23 cellular contexts compared by ENCODE assay signal in genomic region chr18:79928563-79928960, GRCh38. TPM values are rescaled to one million over a fixed set of nuclear protein-coding genes. Genes with fewer than 3 reads are reported as not detected.
DNase-seq lines count a peak whose midpoint lies in the region; ATAC-seq and TF ChIP-seq lines count a peak whose summit lies in the region.
"Had no signal": no experiment of that assay in that cellular context is flagged by ENCODE, and none has a peak within 500 bp of the region (broad histone marks: within the 10 kb centered on the region; RNA-seq: fewer than 3 reads in every experiment).

No MANE protein-coding gene starts in this region.

- H3K4me1 ChIP-seq in SJCRH30 (peaks cover 19% of the 10 kb centered on the region), mucosa of descending colon (ENCODE audit: low read depth) (no peaks in the 10 kb centered on the region), suprapubic skin (no peaks in the 10 kb centered on the region)

- intact Hi-C loops in mucosa of descending colon (cut with DNase I, micrococcal nuclease) = no loop called here

- no peak for TF ChIP-seq CTCF in chondrocyte (IDR thresholded peaks at IDR 0.05)
- TF ChIP-seq CTCF in mucosa of descending colon (IDR thresholded peaks at IDR 0.05) = no peak
- no peak for TF ChIP-seq CTCF in suprapubic skin (IDR thresholded peaks at IDR 0.05)

- ATAC-seq in mucosa of descending colon = no peak
- ATAC-seq: GM12878; heart left ventricle; stimulated activated naive CD8-positive, alpha-beta T cell treated with anti-CD3 and anti-CD28 coated beads, Interleukin-15, amount 100 ng/mL, for 72 hours had no signal

- over 99% methylated on average over 9 of the region's 9 CpGs for WGBS in suprapubic skin

- TF ChIP-seq EP300 in suprapubic skin (IDR thresholded peaks at IDR 0.05) = no peak

- no peak for TF ChIP-seq POLR2A in suprapubic skin (IDR thresholded peaks at IDR 0.05)

- H3K9me3 Mint-ChIP-seq in chondrocyte (ENCODE audit: low read depth) = peaks cover 35% of the 10 kb centered on the region

- no peaks in the 10 kb centered on the region for H3K4me1 Mint-ChIP-seq in chondrocyte (ENCODE audit: low read depth)
- H3K4me1 Mint-ChIP-seq: activated CD4-positive, alpha-beta T cell treated with anti-CD3 and anti-CD28 coated beads, Interleukin-2, amount 10 ng/mL, durations not matched to agents 24 days and 14 days; stimulated activated naive CD8-positive, alpha-beta T cell treated with anti-CD3 and anti-CD28 coated beads, Interleukin-15, amount 100 ng/mL, for 72 hours had no signal

- H3K27ac Mint-ChIP-seq in chondrocyte (ENCODE audit: unreplicated experiment) = no peak overlapping the region
- H3K27ac Mint-ChIP-seq: activated CD4-positive, alpha-beta T cell treated with anti-CD3 and anti-CD28 coated beads, Interleukin-2, amount 10 ng/mL, durations not matched to agents 24 days and 14 days had no signal

- no peak overlapping the region for H3K4me3 Mint-ChIP-seq in chondrocyte (ENCODE audit: unreplicated experiment)
- H3K4me3 Mint-ChIP-seq: activated CD4-positive, alpha-beta T cell treated with anti-CD3 and anti-CD28 coated beads, Interleukin-2, amount 10 ng/mL, durations not matched to agents 24 days and 14 days; stimulated activated naive CD8-positive, alpha-beta T cell treated with anti-CD3 and anti-CD28 coated beads, Interleukin-15, amount 100 ng/mL, for 72 hours had no signal

- H3K36me3 ChIP-seq in SJCRH30 = no peaks in the 10 kb centered on the region
- no peaks in the 10 kb centered on the region for H3K36me3 ChIP-seq in mucosa of descending colon (ENCODE audit: low read depth)
- H3K36me3 ChIP-seq in suprapubic skin = peaks cover 72% of the 10 kb centered on the region

- H3K9me3 ChIP-seq in SJCRH30 (replicated peaks) (peaks cover 16% of the 10 kb centered on the region; the same call in 1 of the 2 replicates), mucosa of descending colon (peaks cover 34% of the 10 kb centered on the region), suprapubic skin (peaks cover 34% of the 10 kb centered on the region)

- no peaks in the 10 kb centered on the region for H3K27me3 Mint-ChIP-seq in chondrocyte (ENCODE audit: low read depth)
- H3K27me3 Mint-ChIP-seq: activated CD4-positive, alpha-beta T cell treated with anti-CD3 and anti-CD28 coated beads, Interleukin-2, amount 10 ng/mL, durations not matched to agents 24 days and 14 days; stimulated activated naive CD8-positive, alpha-beta T cell treated with anti-CD3 and anti-CD28 coated beads, Interleukin-15, amount 100 ng/mL, for 72 hours had no signal

- H3K4me3 ChIP-seq in SJCRH30 (no peak overlapping the region), mucosa of descending colon (no peak overlapping the region), suprapubic skin (no peak overlapping the region)
- H3K4me3 ChIP-seq: dorsolateral prefrontal cortex, GM12878, GM23248, heart left ventricle, lung, tibial nerve had no signal

- no peaks in the 10 kb centered on the region for H3K27me3 ChIP-seq in SJCRH30
- no peaks in the 10 kb centered on the region for H3K27me3 ChIP-seq in suprapubic skin
- H3K27me3 ChIP-seq: dorsolateral prefrontal cortex, heart left ventricle, tibial nerve had no signal

- peaks cover 45% of the 10 kb centered on the region for H3K36me3 Mint-ChIP-seq in chondrocyte (ENCODE audit: low read depth)

- peak overlapping the region; percentile 64; the same call in 1 of the 2 replicates for H3K27ac ChIP-seq in SJCRH30
- no peak overlapping the region for H3K27ac ChIP-seq in suprapubic skin
- H3K27ac ChIP-seq: dorsolateral prefrontal cortex, GM23248, heart left ventricle, tibial nerve had no signal

- DNase-seq in SJCRH30 (no peak), chondrocyte (ENCODE audit: low spot score) (peak; percentile 77), mucosa of descending colon (peak in 2 of 3 donors; percentile 12 to 38), suprapubic skin (ENCODE audit: low spot score in 2 of 2) (peak; percentile 34 to 35), OCI-M1 (lab: John Stamatoyannopoulos, UW) (no peak), DMS 273 treated with DMSO at 0.1 percent for 48 hours (lab: John Stamatoyannopoulos, UW) (no peak)
- no peak for DNase-seq in stimulated activated CD8-positive, alpha-beta memory T cell treated with anti-CD3 and anti-CD28 coated beads, Interleukin-4, amount 100 ng/mL, for 48 hours
- DNase-seq: activated CD4-positive, alpha-beta T cell treated with anti-CD3 and anti-CD28 coated beads, Interleukin-2, amount 10 ng/mL, durations not matched to agents 24 days and 14 days; activated naive CD4-positive, alpha-beta T cell; cerebellar nuclear complex; foreskin melanocyte; GM23248; NCI-H146; NCI-H2107; retina; stimulated activated CD4-positive, alpha-beta T cell treated with anti-CD3 and anti-CD28 coated beads, Interleukin-2, amount 100 ng/mL, for 24 hours; SW 1271 had no signal

RNA-seq across cellular contexts. Expression of gene SLC66A2, which starts 22.9 kb away (rescaled TPM):
- 14.2 and 16.3 TPM in 2 replicates for total RNA-seq in SJCRH30 (2014; rRNA removed; shearing (Covaris generic))
- total RNA-seq in chondrocyte (27.6 to 32.1 TPM (median 29.1 TPM) in 3 replicates), mucosa of descending colon (10 to 100 TPM; 54.5 to 90.1 (median 68.6) TPM), suprapubic skin (10 to 100 TPM; 53.4 to 84.7 (median 79.3) TPM)

RNA-seq across cellular contexts. Expression of gene HSBP1L1, which starts 35.9 kb away (rescaled TPM):
- total RNA-seq in SJCRH30 (2014; rRNA removed; shearing (Covaris generic)) = not detected in 2 replicates
- total RNA-seq in chondrocyte = 0.99 to 5.4 TPM (median 5.1 TPM) in 3 replicates
- total RNA-seq in mucosa of descending colon = 10 to 100 TPM; 33.8 to 73.7 (median 68.4) TPM
- total RNA-seq in suprapubic skin = 10 to 100 TPM; 25.0 to 45.7 (median 41.5) TPM

RNA-seq across cellular contexts. Expression of gene TXNL4A, which starts 59.8 kb away (rescaled TPM):
- total RNA-seq in SJCRH30 (2014; rRNA removed; shearing (Covaris generic)) = 59.4 and 60.7 TPM in 2 replicates
- total RNA-seq in chondrocyte = 141 to 143 TPM (median 141 TPM) in 3 replicates
- total RNA-seq in mucosa of descending colon = 10 to 100 TPM; 64.1 to 83.4 (median 76.7) TPM
- total RNA-seq in suprapubic skin = 10 to 100 TPM; 20.6 to 35.0 (median 24.6) TPM

Comparison
In these comparisons a context has a peak if more than half of its experiments do, and no peak if none do; other contexts are left out.
1. DNase-seq: peak in chondrocyte (single experiment), mucosa of descending colon (2 of 3) and suprapubic skin (2 of 2); none in SJCRH30 (0 of 2), stimulated activated CD8-positive, alpha-beta memory T cell treated with anti-CD3 and anti-CD28 coated beads, Interleukin-4, amount 100 ng/mL, for 48 hours (single experiment), OCI-M1 (single experiment) and DMS 273 treated with DMSO at 0.1 percent for 48 hours (single experiment).